In the genomic region with DNA sequence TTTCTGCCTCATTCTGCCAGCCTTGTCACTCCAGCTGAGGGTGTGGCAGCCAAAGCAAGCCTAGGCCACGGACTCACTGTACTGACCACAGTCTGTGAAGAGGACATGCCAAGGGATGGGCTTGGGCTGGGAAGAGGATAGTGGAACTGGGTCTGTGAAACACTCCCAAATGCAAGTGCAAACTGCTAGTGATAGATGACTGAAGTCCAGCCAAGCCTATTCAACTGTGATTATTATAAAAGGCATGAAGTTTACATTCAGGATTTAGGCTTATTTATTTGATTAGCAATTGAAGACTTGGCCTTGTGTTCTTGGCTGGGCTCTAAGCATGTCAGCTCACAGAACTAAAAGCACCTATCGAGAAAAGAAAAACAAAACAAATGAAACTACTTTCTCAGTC, we compare ENCODE assay signal across 1 cellular context.
TF ChIP-seq lines count a peak whose summit lies in the region.

No MANE protein-coding gene starts in this region.

TF ChIP-seq in IMR-90, 13 proteins besides CTCF, POLR2A, EP300 and RAD21:
- TF ChIP-seq BHLHE40 (IDR thresholded peaks at IDR 0.05; ENCODE audit: low read depth, low read length), result no peak
- no peak for TF ChIP-seq NFE2L2 (IDR thresholded peaks at IDR 0.05; ENCODE audit: low read depth, low read length)
- TF ChIP-seq CHD1 (IDR thresholded peaks at IDR 0.05; ENCODE audit: low read depth, low read length), result no peak
- no peak for TF ChIP-seq RFX5 (IDR thresholded peaks at IDR 0.05; ENCODE audit: low read depth, low read length)
- no peak for TF ChIP-seq RCOR1 (IDR thresholded peaks at IDR 0.05; ENCODE audit: insufficient replicate concordance, low read length)
- TF ChIP-seq FOS (IDR thresholded peaks at IDR 0.05; ENCODE audit: low read depth, low read length), result peak; percentile 40; the same call in 1 of the 2 replicates
- TF ChIP-seq, protein P1, sequence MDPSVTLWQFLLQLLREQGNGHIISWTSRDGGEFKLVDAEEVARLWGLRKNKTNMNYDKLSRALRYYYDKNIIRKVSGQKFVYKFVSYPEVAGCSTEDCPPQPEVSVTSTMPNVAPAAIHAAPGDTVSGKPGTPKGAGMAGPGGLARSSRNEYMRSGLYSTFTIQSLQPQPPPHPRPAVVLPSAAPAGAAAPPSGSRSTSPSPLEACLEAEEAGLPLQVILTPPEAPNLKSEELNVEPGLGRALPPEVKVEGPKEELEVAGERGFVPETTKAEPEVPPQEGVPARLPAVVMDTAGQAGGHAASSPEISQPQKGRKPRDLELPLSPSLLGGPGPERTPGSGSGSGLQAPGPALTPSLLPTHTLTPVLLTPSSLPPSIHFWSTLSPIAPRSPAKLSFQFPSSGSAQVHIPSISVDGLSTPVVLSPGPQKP (IDR thresholded peaks at IDR 0.05; ENCODE audit: borderline replicate concordance, low read depth, low read length), result no peak
- TF ChIP-seq SMC3 (IDR thresholded peaks at IDR 0.05; ENCODE audit: low read depth, low read length), result no peak
TF ChIP-seq in IMR-90: peak in this region for 1.
